Comparison of ENCODE assay signal across 18 cellular contexts in genomic region chr9:32863291-32863690, GRCh38.
"Had no signal": no experiment of that assay in that cellular context is flagged by ENCODE, and none has a peak within 500 bp of the region (broad histone marks: within the 10 kb centered on the region; RNA-seq: fewer than 3 reads in every experiment).

No MANE protein-coding gene starts in this region.

- DNase-seq: cortex of kidney; effector memory CD8-positive, alpha-beta T cell; gastrocnemius medialis; head of caudate nucleus; left ventricle myocardium superior; lower lobe of right lung; naive thymus-derived CD8-positive, alpha-beta T cell; nephron progenitor cell; nucleus accumbens; stimulated activated CD4-positive, alpha-beta T cell treated with anti-CD3 and anti-CD28 coated beads, Interleukin-12 subunit alpha, Interleukin-12 subunit beta, amount 100 ng/mL, for 4 hours; stimulated activated CD4-positive, alpha-beta T cell treated with anti-CD3 and anti-CD28 coated beads, Interleukin-1b, Interleukin-23, amount 100 ng/mL, for 48 hours; stimulated activated CD4-positive, alpha-beta T cell treated with anti-CD3 and anti-CD28 coated beads, Interleukin-4, amount 100 ng/mL, for 1 hour; stimulated activated CD8-positive, alpha-beta memory T cell treated with anti-CD3 and anti-CD28 coated beads, Interleukin-4, amount 100 ng/mL, for 48 hours; stimulated activated naive CD4-positive, alpha-beta T cell; substantia nigra; testis; tibial artery had no signal

- ATAC-seq: effector memory CD8-positive, alpha-beta T cell; gastrocnemius medialis; left ventricle myocardium superior; lower lobe of right lung; naive thymus-derived CD8-positive, alpha-beta T cell; sciatic nerve had no signal
